Comparison of ENCODE assay signal across 12 cellular contexts in the genomic region with DNA sequence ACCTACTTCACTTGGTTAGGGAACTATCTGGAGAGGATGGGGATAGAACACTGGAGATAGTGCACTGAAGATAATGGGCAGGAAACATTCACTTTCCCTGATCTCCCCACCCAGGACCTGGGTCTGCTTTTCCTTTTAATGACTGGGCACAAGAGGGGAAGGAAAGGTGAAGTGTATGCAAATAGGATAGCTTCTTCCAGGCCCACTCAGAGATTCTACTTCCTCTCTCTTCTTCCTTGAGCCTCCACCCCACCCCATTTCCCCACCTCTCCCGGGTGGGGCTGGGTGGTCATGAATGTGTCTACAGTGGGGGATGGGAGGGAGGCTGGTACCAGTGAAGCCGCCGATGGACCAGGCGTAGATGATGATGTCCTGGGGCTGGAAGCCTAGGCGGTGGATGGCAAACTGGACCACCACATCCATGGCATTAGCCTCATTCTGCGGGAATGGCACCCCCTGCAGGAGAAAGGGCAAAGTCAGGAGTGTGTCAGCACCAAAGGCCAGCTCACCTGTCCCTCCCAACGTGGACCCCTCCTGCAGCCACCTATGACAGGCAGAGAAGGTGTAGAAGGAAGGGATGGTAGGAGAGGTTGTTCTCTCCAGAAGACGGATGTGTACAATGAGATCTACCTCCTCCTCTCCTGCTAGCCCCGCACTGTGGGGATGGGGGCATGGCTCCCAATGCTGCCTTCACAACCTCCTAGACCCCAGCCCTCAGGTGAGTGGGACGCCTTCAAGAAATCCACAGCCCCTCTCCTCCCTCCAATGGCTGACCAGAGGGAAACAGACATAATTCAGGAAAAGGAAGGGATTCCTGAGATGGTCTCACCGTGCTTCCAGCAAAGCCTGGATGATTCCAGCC. TPM values are rescaled to one million over a fixed set of nuclear protein-coding genes. Genes with fewer than 3 reads are reported as not detected.
A peak's percentile ranks its signal among the peaks of the same experiment; 100 is the strongest.
DNase-seq lines count a peak whose midpoint lies in the region; TF ChIP-seq lines count a peak whose summit lies in the region.
"Had no signal": no experiment of that assay in that cellular context is flagged by ENCODE, and none has a peak within 500 bp of the region (broad histone marks: within the 10 kb centered on the region; RNA-seq: fewer than 3 reads in every experiment).

No MANE protein-coding gene starts in this region.

- no peaks in the 10 kb centered on the region for H3K36me3 ChIP-seq in kidney epithelial cell (ENCODE audit: control insufficient read depth, insufficient read depth, low read length)

- peaks cover 55% of the 10 kb centered on the region for H3K36me3 Mint-ChIP-seq in activated CD4-positive, alpha-beta T cell treated with anti-CD3 and anti-CD28 coated beads, Interleukin-2, amount 10 ng/mL, durations not matched to agents 7 days and 5 days (ENCODE audit: low read depth)

- no peaks in the 10 kb centered on the region for H3K27me3 ChIP-seq in kidney epithelial cell (ENCODE audit: control insufficient read depth, insufficient read depth, low read length)
- H3K27me3 ChIP-seq: right atrium auricular region had no signal

- H3K4me3 ChIP-seq in AG04449 (ENCODE audit: low read depth, low read length) (no peak overlapping the region), kidney epithelial cell (ENCODE audit: low read depth, low read length) (no peak overlapping the region)
- H3K4me3 ChIP-seq: right atrium auricular region had no signal

- TF ChIP-seq CTCF in AG04449 (IDR thresholded peaks at IDR 0.05; ENCODE audit: insufficient read depth, low read length, missing control alignments) (peak; percentile 48), GM12872 (IDR thresholded peaks at IDR 0.05; ENCODE audit: insufficient read depth, low read depth, low read length) (peak; percentile 58), kidney epithelial cell (IDR thresholded peaks at IDR 0.05; ENCODE audit: insufficient read depth, low read length, poor library complexity, severe bottlenecking) (peak; percentile 46)

- no peaks in the 10 kb centered on the region for H3K27me3 Mint-ChIP-seq in activated CD4-positive, alpha-beta T cell treated with anti-CD3 and anti-CD28 coated beads, Interleukin-2, amount 10 ng/mL, durations not matched to agents 7 days and 5 days

- no peaks in the 10 kb centered on the region for H3K9me3 Mint-ChIP-seq in activated CD4-positive, alpha-beta T cell treated with anti-CD3 and anti-CD28 coated beads, Interleukin-2, amount 10 ng/mL, durations not matched to agents 7 days and 5 days

- DNase-seq in AG04449 (ENCODE audit: low read depth, low spot score): no peak
- peak; percentile 14 for DNase-seq in activated CD4-positive, alpha-beta T cell treated with anti-CD3 and anti-CD28 coated beads, Interleukin-2, amount 10 ng/mL, durations not matched to agents 7 days and 5 days
- DNase-seq in kidney epithelial cell (ENCODE audit: low read depth): no peak
- no peak for DNase-seq in EL
- DNase-seq in epidermal melanocyte (ENCODE audit: insufficient read length, low spot score): no peak
- DNase-seq in hippocampal formation (lab: John Stamatoyannopoulos, UW): no peak
- DNase-seq in NCI-H1436 (lab: John Stamatoyannopoulos, UW): no peak
- DNase-seq: activated gamma-delta T cell, GOT3 had no signal

- no peak overlapping the region for H3K4me3 Mint-ChIP-seq in activated CD4-positive, alpha-beta T cell treated with anti-CD3 and anti-CD28 coated beads, Interleukin-2, amount 10 ng/mL, durations not matched to agents 7 days and 5 days

- H3K27ac Mint-ChIP-seq in activated CD4-positive, alpha-beta T cell treated with anti-CD3 and anti-CD28 coated beads, Interleukin-2, amount 10 ng/mL, durations not matched to agents 7 days and 5 days: no peak overlapping the region

- no peaks in the 10 kb centered on the region for H3K4me1 Mint-ChIP-seq in activated CD4-positive, alpha-beta T cell treated with anti-CD3 and anti-CD28 coated beads, Interleukin-2, amount 10 ng/mL, durations not matched to agents 7 days and 5 days

- CTCF ChIA-PET in AG04449 (lab: Yijun Ruan, JAX): interaction anchor here (0.9 to 4.4 kb wide), 8 partner anchors 9 to 183 kb away, joined by 3 to 29 read pairs (median 5); partner anchors contain the start of genes ABHD16A, C6orf47, HSPA1B and LY6G5C
- CTCF ChIA-PET in activated CD4-positive, alpha-beta T cell treated with anti-CD3 and anti-CD28 coated beads, Interleukin-2, amount 10 ng/mL, durations not matched to agents 7 days and 5 days (lab: Charles Lee): interaction anchor here (1.0 to 1.5 kb wide), 2 partner anchors 18 to 26 kb away, joined by 3 to 4 read pairs; partner anchors contain the start of gene LY6G6D

- POLR2A ChIA-PET in AG04449 (lab: Yijun Ruan, JAX): no interaction called here
- POLR2A ChIA-PET in activated CD4-positive, alpha-beta T cell treated with anti-CD3 and anti-CD28 coated beads, Interleukin-2, amount 10 ng/mL, durations not matched to agents 7 days and 5 days (lab: Charles Lee): no interaction called here

RNA-seq across cellular contexts. Expression of gene LY6G5C, which starts 8.6 kb away (rescaled TPM):
- 1 to 10 TPM; 1.7 to 2.1 TPM for total RNA-seq in activated CD4-positive, alpha-beta T cell treated with anti-CD3 and anti-CD28 coated beads, Interleukin-2, amount 10 ng/mL, durations not matched to agents 7 days and 5 days
- total RNA-seq in kidney epithelial cell: not detected in 2 replicates

RNA-seq across cellular contexts. Expression of gene ABHD16A, which starts 13.6 kb away (rescaled TPM):
- 10 to 100 TPM; 47.2 to 54.1 TPM for total RNA-seq in activated CD4-positive, alpha-beta T cell treated with anti-CD3 and anti-CD28 coated beads, Interleukin-2, amount 10 ng/mL, durations not matched to agents 7 days and 5 days
- 43.8 and 45.5 TPM in 2 replicates for total RNA-seq in kidney epithelial cell

RNA-seq across cellular contexts. Expression of gene LY6G6F, which starts 17.2 kb away (rescaled TPM):
- total RNA-seq in activated CD4-positive, alpha-beta T cell treated with anti-CD3 and anti-CD28 coated beads, Interleukin-2, amount 10 ng/mL, durations not matched to agents 7 days and 5 days: not detected
- not detected in 2 replicates for total RNA-seq in kidney epithelial cell
- total RNA-seq: right atrium auricular region, subcutaneous adipose tissue had no signal

RNA-seq across cellular contexts. Expression of gene LY6G5B, which starts 19.7 kb away (rescaled TPM):
- 10 to 100 TPM; 26.0 to 27.4 TPM for total RNA-seq in activated CD4-positive, alpha-beta T cell treated with anti-CD3 and anti-CD28 coated beads, Interleukin-2, amount 10 ng/mL, durations not matched to agents 7 days and 5 days
- total RNA-seq in kidney epithelial cell: 2.8 and 6.0 TPM in 2 replicates

RNA-seq across cellular contexts. Expression of gene CSNK2B, which starts 23.6 kb away (rescaled TPM):
- total RNA-seq in activated CD4-positive, alpha-beta T cell treated with anti-CD3 and anti-CD28 coated beads, Interleukin-2, amount 10 ng/mL, durations not matched to agents 7 days and 5 days: 100 to 1,000 TPM; 218 to 273 TPM
- 366 and 405 TPM in 2 replicates for total RNA-seq in kidney epithelial cell
